In the genomic region with DNA sequence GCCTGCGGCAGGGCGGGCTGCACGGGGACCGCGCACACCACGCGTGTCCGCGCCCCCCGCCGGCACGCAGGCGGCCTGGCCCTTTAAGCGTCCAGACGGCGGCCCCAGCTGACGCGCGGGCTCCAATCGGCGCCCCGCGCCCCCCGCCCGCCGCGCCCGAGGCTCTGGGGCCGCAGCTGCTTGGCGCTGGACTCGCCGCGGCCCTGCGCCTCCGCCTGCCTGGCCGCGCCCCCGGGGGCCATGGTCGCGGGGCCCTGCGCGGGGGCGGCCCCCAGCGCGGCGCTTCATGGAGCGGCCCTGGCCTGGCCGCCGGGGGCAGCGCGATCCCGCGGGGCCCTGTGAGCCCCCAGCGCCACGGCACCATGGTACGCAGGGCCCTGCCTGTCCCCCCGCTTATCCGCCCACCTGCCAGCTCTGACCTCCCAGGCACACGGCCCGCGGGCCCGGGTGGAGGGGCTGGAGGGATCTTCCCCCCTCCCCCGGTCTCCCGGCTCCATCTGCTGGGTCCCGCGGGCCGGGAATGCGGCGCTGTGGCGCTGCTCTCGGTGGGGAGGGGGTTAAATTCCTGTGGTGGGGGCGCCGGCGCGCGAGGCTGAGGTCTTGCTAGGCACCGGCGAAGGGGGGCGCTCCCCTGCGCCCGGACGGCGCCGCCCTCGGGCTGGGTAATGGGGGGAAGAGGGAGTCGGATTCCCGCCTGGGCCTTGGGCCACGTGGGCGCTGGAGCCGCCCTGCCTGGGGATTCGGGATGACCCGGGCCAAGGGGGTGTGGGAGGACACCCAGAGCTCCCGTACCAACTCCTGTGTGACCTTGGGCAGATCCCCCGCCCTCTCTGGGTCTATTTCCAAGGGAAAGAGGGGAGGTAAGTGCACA, we compare ENCODE assay signal across 8 cellular contexts. TPM values are rescaled to one million over a fixed set of nuclear protein-coding genes. Genes with fewer than 3 reads are reported as not detected.
DNase-seq lines count a peak whose midpoint lies in the region; ATAC-seq and TF ChIP-seq lines count a peak whose summit lies in the region.

No MANE protein-coding gene starts in this region.

- no peak for TF ChIP-seq RAD21 in Ishikawa (IDR thresholded peaks at IDR 0.05; ENCODE audit: low read depth)

- H3K27me3 ChIP-seq in adipocyte (replicated peaks; ENCODE audit: control insufficient read depth, insufficient read depth, low read length) (no peaks in the 10 kb centered on the region), cardiac muscle cell (no peaks in the 10 kb centered on the region)

- H3K4me1 ChIP-seq in adipocyte (ENCODE audit: control insufficient read depth, insufficient read depth, low read length) (peaks cover 47% of the 10 kb centered on the region), cardiac muscle cell (ENCODE audit: low read depth) (peaks cover 10% of the 10 kb centered on the region)

- H3K4me3 ChIP-seq in adipocyte (ENCODE audit: low read length) (peak overlapping the region; percentile 82), cardiac muscle cell (peak overlapping the region; percentile 97)

- no peak for ATAC-seq in GM18909 (IDR thresholded peaks at IDR 0.05; ENCODE audit: poor library complexity, unreplicated experiment)

- peak; percentile 36 for DNase-seq in DMS53 (lab: John Stamatoyannopoulos, UW)
- DNase-seq in DMS53 treated with DMSO at 0.1 percent for 48 hours (lab: John Stamatoyannopoulos, UW; ENCODE audit: unreplicated experiment): no peak
- DNase-seq in adipocyte (ENCODE audit: low read depth): peak; percentile 89
- peak; percentile 63 to 82 for DNase-seq in cardiac muscle cell (ENCODE audit: low read depth in 1 of 2, low spot score in 1 of 2)
- peak in 42 of 56 donors; percentile 40 to 85 (median 66) for DNase-seq in nucleus accumbens (lab: John Stamatoyannopoulos, UW)
- no peak for DNase-seq in SKM-1 (lab: John Stamatoyannopoulos, UW; ENCODE audit: unreplicated experiment)

- H3K9ac ChIP-seq in adipocyte (ENCODE audit: low read length): peak overlapping the region; percentile 95

- TF ChIP-seq CTCF in cardiac muscle cell (IDR thresholded peaks at IDR 0.05; ENCODE audit: low read depth, low read length): no peak

- H3K36me3 ChIP-seq in adipocyte (ENCODE audit: control insufficient read depth, insufficient read depth, low read length, severe bottlenecking) (peaks cover 22% of the 10 kb centered on the region), cardiac muscle cell (peaks cover 4% of the 10 kb centered on the region)

- no peak for TF ChIP-seq EP300 in Ishikawa (IDR thresholded peaks at IDR 0.05; ENCODE audit: borderline replicate concordance)

- H3K9me3 ChIP-seq in adipocyte (ENCODE audit: control insufficient read depth, low read length): no peaks in the 10 kb centered on the region
- no peaks in the 10 kb centered on the region for H3K9me3 ChIP-seq in cardiac muscle cell (ENCODE audit: low read depth)

- H3K27ac ChIP-seq in cardiac muscle cell: peak overlapping the region; percentile 81

TF ChIP-seq in Ishikawa, 13 proteins besides CTCF, POLR2A, EP300 and RAD21:
- TF ChIP-seq TCF12 (IDR thresholded peaks at IDR 0.05; ENCODE audit: low read depth): peak; percentile 62; the same call in 1 of the 2 replicates
- no peak for TF ChIP-seq FOXM1 (IDR thresholded peaks at IDR 0.05; ENCODE audit: borderline replicate concordance, low read depth)
- 0 out of 2 replicates have a peak, but pooled peaks have one; percentile 7 for TF ChIP-seq NFIC (IDR thresholded peaks at IDR 0.05)
- no peak for TF ChIP-seq CEBPB (IDR thresholded peaks at IDR 0.05)
- TF ChIP-seq CREB1 (IDR thresholded peaks at IDR 0.05; ENCODE audit: low read depth): no peak
- TF ChIP-seq, protein P1, sequence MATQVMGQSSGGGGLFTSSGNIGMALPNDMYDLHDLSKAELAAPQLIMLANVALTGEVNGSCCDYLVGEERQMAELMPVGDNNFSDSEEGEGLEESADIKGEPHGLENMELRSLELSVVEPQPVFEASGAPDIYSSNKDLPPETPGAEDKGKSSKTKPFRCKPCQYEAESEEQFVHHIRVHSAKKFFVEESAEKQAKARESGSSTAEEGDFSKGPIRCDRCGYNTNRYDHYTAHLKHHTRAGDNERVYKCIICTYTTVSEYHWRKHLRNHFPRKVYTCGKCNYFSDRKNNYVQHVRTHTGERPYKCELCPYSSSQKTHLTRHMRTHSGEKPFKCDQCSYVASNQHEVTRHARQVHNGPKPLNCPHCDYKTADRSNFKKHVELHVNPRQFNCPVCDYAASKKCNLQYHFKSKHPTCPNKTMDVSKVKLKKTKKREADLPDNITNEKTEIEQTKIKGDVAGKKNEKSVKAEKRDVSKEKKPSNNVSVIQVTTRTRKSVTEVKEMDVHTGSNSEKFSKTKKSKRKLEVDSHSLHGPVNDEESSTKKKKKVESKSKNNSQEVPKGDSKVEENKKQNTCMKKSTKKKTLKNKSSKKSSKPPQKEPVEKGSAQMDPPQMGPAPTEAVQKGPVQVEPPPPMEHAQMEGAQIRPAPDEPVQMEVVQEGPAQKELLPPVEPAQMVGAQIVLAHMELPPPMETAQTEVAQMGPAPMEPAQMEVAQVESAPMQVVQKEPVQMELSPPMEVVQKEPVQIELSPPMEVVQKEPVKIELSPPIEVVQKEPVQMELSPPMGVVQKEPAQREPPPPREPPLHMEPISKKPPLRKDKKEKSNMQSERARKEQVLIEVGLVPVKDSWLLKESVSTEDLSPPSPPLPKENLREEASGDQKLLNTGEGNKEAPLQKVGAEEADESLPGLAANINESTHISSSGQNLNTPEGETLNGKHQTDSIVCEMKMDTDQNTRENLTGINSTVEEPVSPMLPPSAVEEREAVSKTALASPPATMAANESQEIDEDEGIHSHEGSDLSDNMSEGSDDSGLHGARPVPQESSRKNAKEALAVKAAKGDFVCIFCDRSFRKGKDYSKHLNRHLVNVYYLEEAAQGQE (IDR thresholded peaks at IDR 0.05; ENCODE audit: low read depth): no peak
- peak; percentile 83 for TF ChIP-seq ZBTB7A (IDR thresholded peaks at IDR 0.05; ENCODE audit: low read depth)
- peak; percentile 57; the same call in 1 of the 2 replicates for TF ChIP-seq YY1 (IDR thresholded peaks at IDR 0.05; ENCODE audit: low read depth)
- TF ChIP-seq EGR1 (IDR thresholded peaks at IDR 0.05): no peak; the same call in 1 of the 2 replicates
- TF ChIP-seq TEAD4 (IDR thresholded peaks at IDR 0.05): peak; percentile 85
- TF ChIP-seq, protein P2, sequence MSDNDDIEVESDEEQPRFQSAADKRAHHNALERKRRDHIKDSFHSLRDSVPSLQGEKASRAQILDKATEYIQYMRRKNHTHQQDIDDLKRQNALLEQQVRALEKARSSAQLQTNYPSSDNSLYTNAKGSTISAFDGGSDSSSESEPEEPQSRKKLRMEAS (IDR thresholded peaks at IDR 0.05): peak; percentile 97
- TF ChIP-seq, protein P3, sequence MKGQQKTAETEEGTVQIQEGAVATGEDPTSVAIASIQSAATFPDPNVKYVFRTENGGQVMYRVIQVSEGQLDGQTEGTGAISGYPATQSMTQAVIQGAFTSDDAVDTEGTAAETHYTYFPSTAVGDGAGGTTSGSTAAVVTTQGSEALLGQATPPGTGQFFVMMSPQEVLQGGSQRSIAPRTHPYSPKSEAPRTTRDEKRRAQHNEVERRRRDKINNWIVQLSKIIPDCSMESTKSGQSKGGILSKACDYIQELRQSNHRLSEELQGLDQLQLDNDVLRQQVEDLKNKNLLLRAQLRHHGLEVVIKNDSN (IDR thresholded peaks at IDR 0.05): peak; percentile 85
- TF ChIP-seq TAF1 (IDR thresholded peaks at IDR 0.05; ENCODE audit: low read depth): no peak

RNA-seq across cellular contexts. Expression of a gene that starts 1.1 kb away (rescaled TPM):
- 20.0 and 30.1 TPM in 2 replicates for total RNA-seq in cardiac muscle cell
- polyA plus RNA-seq in cardiac muscle cell: 4.1 and 5.4 TPM in 2 replicates

RNA-seq across cellular contexts. Expression of a gene that starts 30.8 kb away (rescaled TPM):
- 0.14 and 0.39 TPM in 2 replicates for total RNA-seq in cardiac muscle cell
- 0.39 and 0.66 TPM in 2 replicates for polyA plus RNA-seq in cardiac muscle cell

RNA-seq across cellular contexts. Expression of a gene that starts 48.0 kb away (rescaled TPM):
- total RNA-seq in cardiac muscle cell: 4.6 and 7.8 TPM in 2 replicates
- polyA plus RNA-seq in cardiac muscle cell: 8.1 and 17.4 TPM in 2 replicates

RNA-seq across cellular contexts. Expression of a gene that starts 54.1 kb away (rescaled TPM):
- total RNA-seq in cardiac muscle cell: 24.6 and 75.3 TPM in 2 replicates
- 50.5 and 79.5 TPM in 2 replicates for polyA plus RNA-seq in cardiac muscle cell

Comparison
In these comparisons a context has a peak if more than half of its experiments do, and no peak if none do; other contexts are left out.
1. DNase-seq: peak in DMS53 (single experiment), adipocyte (single experiment), cardiac muscle cell (2 of 2) and nucleus accumbens (42 of 56); none in DMS53 treated with DMSO at 0.1 percent for 48 hours (single experiment) and SKM-1 (single experiment).